Comparison of ENCODE assay signal across 8 cellular contexts in the genomic region with DNA sequence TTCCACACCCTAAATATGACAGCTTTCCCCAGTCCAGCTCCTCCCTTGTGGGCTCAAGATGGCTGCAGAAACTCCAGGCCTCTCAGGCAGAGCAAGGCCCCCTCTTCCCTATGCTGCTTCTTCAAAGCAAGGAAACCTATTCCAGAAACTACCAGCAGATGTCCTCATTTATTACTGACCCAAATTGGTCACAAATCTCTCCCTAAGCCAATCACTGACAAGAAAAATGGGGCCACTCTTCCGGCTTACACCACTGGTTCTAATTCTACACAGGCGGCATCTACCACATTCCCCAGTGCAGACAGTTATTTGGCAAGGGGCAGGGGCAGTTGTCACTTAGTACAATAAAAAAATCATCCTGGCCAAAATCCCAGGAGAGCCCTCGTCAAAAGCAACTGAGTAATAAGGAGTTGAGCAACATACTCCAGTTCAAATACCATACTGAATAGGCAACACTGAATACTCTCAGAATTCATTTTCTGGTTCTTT.
A peak's percentile ranks its signal among the peaks of the same experiment; 100 is the strongest.
DNase-seq lines count a peak whose midpoint lies in the region; ATAC-seq and TF ChIP-seq lines count a peak whose summit lies in the region.

No MANE protein-coding gene starts in this region.

- H3K9me2 ChIP-seq in OCI-LY7 (ENCODE audit: insufficient read depth, low read length), result no peaks in the 10 kb centered on the region

- in situ Hi-C loops in GM13976 (cut with MboI; ENCODE audit: low sequenced_read_pairs, unreplicated experiment), result loop anchor here (10.0 kb wide), 1 partner anchor 144 kb away; no protein-coding TSS in a partner anchor

- H3K27me3 ChIP-seq in liver (ENCODE audit: control insufficient read depth in 4 of 4, insufficient read depth in 4 of 4, low read length in 3 of 4), result no peaks in the 10 kb centered on the region
- H3K27me3 ChIP-seq in tibial artery, result no peaks in the 10 kb centered on the region

- no peaks in the 10 kb centered on the region for H3K36me3 ChIP-seq in OCI-LY7 (ENCODE audit: insufficient read depth, low read length)
- H3K36me3 ChIP-seq in liver (ENCODE audit: control insufficient read depth in 4 of 4, insufficient read depth in 3 of 4, low read depth in 1 of 4, low read length in 3 of 4), result no peaks in the 10 kb centered on the region
- H3K36me3 ChIP-seq in tibial artery, result no peaks in the 10 kb centered on the region

- POLR2A ChIA-PET in OCI-LY7 (lab: Charles Lee), result no interaction called here

- no peak overlapping the region for H3K9ac ChIP-seq in liver (ENCODE audit: low read depth in 1 of 2, low read length in 2 of 2)

- H3K9me3 ChIP-seq in OCI-LY7 (ENCODE audit: low read length) (no peaks in the 10 kb centered on the region), liver (ENCODE audit: control insufficient read depth in 4 of 4, low read length in 3 of 4) (no peaks in the 10 kb centered on the region), tibial artery (no peaks in the 10 kb centered on the region)

- peak; percentile 69 for DNase-seq in AG20443 (ENCODE audit: low spot score)
- peak; percentile 65 for DNase-seq in GM13976 (ENCODE audit: low spot score)
- DNase-seq in OCI-LY7 (ENCODE audit: low spot score), result peak; percentile 79
- peak; percentile 82 for DNase-seq in choroid plexus epithelial cell (ENCODE audit: low read depth)
- DNase-seq in tibial artery, result peak; percentile 77 to 83

- CTCF ChIA-PET in OCI-LY7 (lab: Charles Lee; ENCODE audit: unreplicated experiment), result no interaction called here

- H3K27ac ChIP-seq in OCI-LY7 (ENCODE audit: low read depth, low read length, poor library complexity, severe bottlenecking), result no peak overlapping the region
- no peak overlapping the region for H3K27ac ChIP-seq in liver (ENCODE audit: low read depth in 1 of 2, low read length in 2 of 2)
- no peak overlapping the region for H3K27ac ChIP-seq in tibial artery

- no peak overlapping the region; the same call in 1 of the 2 replicates for H3K4me2 ChIP-seq in OCI-LY7 (ENCODE audit: low read length)

- TF ChIP-seq CTCF in GM13976 (IDR thresholded peaks at IDR 0.05; ENCODE audit: borderline replicate concordance, control extremely low read depth, extremely low read depth, insufficient read depth, missing control alignments), result peak; percentile 48
- TF ChIP-seq CTCF in OCI-LY7 (conservative IDR thresholded peaks at IDR 0.05; ENCODE audit: low read length), result peak; percentile 87
- peak; percentile 63 for TF ChIP-seq CTCF in choroid plexus epithelial cell (conservative IDR thresholded peaks at IDR 0.05; ENCODE audit: low read depth, low read length)
- peak; percentile 70 for TF ChIP-seq CTCF in liver (IDR thresholded peaks at IDR 0.05; ENCODE audit: low read depth, low read length, missing input control)
- peak; percentile 35 to 36 for TF ChIP-seq CTCF in tibial artery (IDR thresholded peaks at IDR 0.05)

- no peaks in the 10 kb centered on the region for H4K20me1 ChIP-seq in OCI-LY7 (ENCODE audit: insufficient read depth, low read length)

- H3K4me1 ChIP-seq in OCI-LY7 (ENCODE audit: insufficient read depth, low read length, poor library complexity, severe bottlenecking) (peaks cover 14% of the 10 kb centered on the region), liver (ENCODE audit: control insufficient read depth in 4 of 4, insufficient read depth in 4 of 4, low read length in 3 of 4) (no peaks in the 10 kb centered on the region), tibial artery (peaks cover 0 to 4% (median 0%) of the 10 kb centered on the region in 4 donors)

- H3K79me2 ChIP-seq in OCI-LY7 (ENCODE audit: insufficient read depth, low read depth, low read length), result no peaks in the 10 kb centered on the region

- peak overlapping the region; percentile 31; the same call in 1 of the 2 replicates for H2AFZ ChIP-seq in OCI-LY7 (ENCODE audit: low read length)

- intact Hi-C loops in OCI-LY7 (cut with micrococcal nuclease; ENCODE audit: unreplicated experiment), result loop anchor here (1.0 to 2.0 kb wide), 3 partner anchors 148 to 426 kb away; no protein-coding TSS in a partner anchor
- intact Hi-C loops in tibial artery (cut with DNase I; ENCODE audit: low total_unique reads), result no loop called here

- H3K4me3 ChIP-seq in OCI-LY7 (ENCODE audit: low read depth, low read length, poor library complexity, severe bottlenecking), result no peak overlapping the region
- H3K4me3 ChIP-seq in choroid plexus epithelial cell (ENCODE audit: low read depth, low read length), result no peak overlapping the region
- H3K4me3 ChIP-seq in liver (ENCODE audit: low read depth in 1 of 3, low read length in 3 of 3), result no peak overlapping the region
- no peak overlapping the region for H3K4me3 ChIP-seq in tibial artery

- 14% methylated on average over 3 of the region's 3 CpGs for WGBS in liver

- ATAC-seq in HG03045 (IDR thresholded peaks at IDR 0.05; ENCODE audit: unreplicated experiment) (peak; percentile 70), HG03097 (IDR thresholded peaks at IDR 0.05; ENCODE audit: low FRiP score, unreplicated experiment) (no peak)

- TF ChIP-seq RAD21 in liver (IDR thresholded peaks at IDR 0.05), result peak; percentile 73 to 86

- BruUV-seq in OCI-LY7 (replicated peaks; lab: Mats Ljungman, UMichigan), result no TSS peak

TF ChIP-seq in liver, 16 proteins besides CTCF, POLR2A, EP300 and RAD21:
- TF ChIP-seq RXRA (IDR thresholded peaks at IDR 0.05) (peak in 1 of 2 donors; percentile 10), GABPA (IDR thresholded peaks at IDR 0.05 in 1 of 2, conservative IDR thresholded peaks at IDR 0.05 in 1 of 2) (no peak), FOXA2 (IDR thresholded peaks at IDR 0.05) (no peak), YY1 (IDR thresholded peaks at IDR 0.05) (peak; percentile 35), SP1 (IDR thresholded peaks at IDR 0.05) (peak; percentile 39)
TF ChIP-seq in liver: peak in this region for 3.

Comparison
In these comparisons a context has a peak if more than half of its experiments do, and no peak if none do; other contexts are left out.
1. CTCF ChIP-seq: peak in every context shown above with its lines; median percentile 87 in OCI-LY7; 70 in liver; 63 in choroid plexus epithelial cell; 48 in GM13976; 36 in tibial artery.